ENCODE assay signal across 28 cellular contexts in genomic region chr16:6969594-6969993, GRCh38.
"Had no signal": no experiment of that assay in that cellular context is flagged by ENCODE, and none has a peak within 500 bp of the region (broad histone marks: within the 10 kb centered on the region; RNA-seq: fewer than 3 reads in every experiment).

No MANE protein-coding gene starts in this region.

- DNase-seq: activated CD4-positive, alpha-beta T cell treated with anti-CD3 and anti-CD28 coated beads for 48 hours; activated CD4-positive, alpha-beta T cell treated with anti-CD3 and anti-CD28 coated beads, Interleukin-2, amount 50 U/mL, for 48 hours; activated CD8-positive, alpha-beta memory T cell treated with anti-CD3 and anti-CD28 coated beads for 24 hours; activated effector memory CD4-positive, alpha-beta T cell treated with Interleukin-2 at 50 U/mL for 16 hours; activated naive CD4-positive, alpha-beta T cell treated with Interleukin-2 at 50 U/mL for 16 hours; anterior cingulate cortex; effector CD4-positive, alpha-beta T cell; esophagus squamous epithelium; left lung; lower lobe of right lung; mesenchymal stem cell; mucosa of descending colon; right lobe of liver; stimulated activated CD4-positive, alpha-beta T cell treated with anti-CD3 and anti-CD28 coated beads, Interleukin-4, amount 100 ng/mL, for 24 hours; trophoblast cell; uterus had no signal

- H3K9me3 ChIP-seq: esophagus squamous epithelium, left lung, lower lobe of right lung, mucosa of descending colon, neutrophil, right lobe of liver, thoracic aorta, uterus had no signal

- H3K4me3 Mint-ChIP-seq: activated naive CD8-positive, alpha-beta T cell; central memory CD8-positive, alpha-beta T cell; dendritic cell treated with granulocyte-macrophage colony-stimulating factor and Interleukin-4, amounts not matched to agents 40 ng/mL and 50 ng/mL, for 4 days; natural killer cell treated with Interleukin-12 subunit alpha and Interleukin-12 subunit beta and Interleukin-15 and Interleukin-18, amount 100 ng/mL, for 72 hours; stimulated activated effector memory CD8-positive, alpha-beta T cell treated with anti-CD3 and anti-CD28 coated beads, Interleukin-12 subunit alpha, Interleukin-12 subunit beta, amount 100 ng/mL, for 72 hours; stimulated activated naive CD8-positive, alpha-beta T cell treated with anti-CD3 and anti-CD28 coated beads, Interleukin-15, Interleukin-2, amounts not matched to agents 100 ng/mL and 50 ng/mL, for 24 hours had no signal

- H3K27ac ChIP-seq: epithelial cell of prostate, esophagus squamous epithelium, left lung, lower lobe of right lung, neutrophil, right lobe of liver, skin epidermis, thoracic aorta, uterus, VCaP had no signal

- ATAC-seq: activated CD4-positive, CD25-positive, alpha-beta regulatory T cell treated with anti-CD3 and anti-CD28 coated beads, Interleukin-2, amount 50 U/mL, for 24 hours; left lung; lower lobe of right lung; mucosa of descending colon; natural killer cell treated with Interleukin-12 subunit alpha and Interleukin-12 subunit beta and Interleukin-15 and Interleukin-18, amount 100 ng/mL, for 72 hours; right lobe of liver; stimulated activated effector memory CD8-positive, alpha-beta T cell treated with anti-CD3 and anti-CD28 coated beads, Interleukin-12 subunit alpha, Interleukin-12 subunit beta, amount 100 ng/mL, for 72 hours had no signal

- H3K4me1 Mint-ChIP-seq: central memory CD8-positive, alpha-beta T cell; stimulated activated effector memory CD8-positive, alpha-beta T cell treated with anti-CD3 and anti-CD28 coated beads, Interleukin-12 subunit alpha, Interleukin-12 subunit beta, amount 100 ng/mL, for 72 hours had no signal

- H3K9me3 Mint-ChIP-seq: dendritic cell treated with granulocyte-macrophage colony-stimulating factor and Interleukin-4, amounts not matched to agents 40 ng/mL and 50 ng/mL, for 4 days had no signal

- H3K27me3 Mint-ChIP-seq: activated naive CD8-positive, alpha-beta T cell; central memory CD8-positive, alpha-beta T cell; dendritic cell treated with granulocyte-macrophage colony-stimulating factor and Interleukin-4, amounts not matched to agents 40 ng/mL and 50 ng/mL, for 4 days; natural killer cell treated with Interleukin-12 subunit alpha and Interleukin-12 subunit beta and Interleukin-15 and Interleukin-18, amount 100 ng/mL, for 72 hours; stimulated activated naive CD8-positive, alpha-beta T cell treated with anti-CD3 and anti-CD28 coated beads, Interleukin-15, Interleukin-2, amounts not matched to agents 100 ng/mL and 50 ng/mL, for 24 hours had no signal

- H3K4me3 ChIP-seq: esophagus squamous epithelium, left lung, lower lobe of right lung, mucosa of descending colon, right lobe of liver, skin epidermis, thoracic aorta, uterus had no signal

- H3K36me3 Mint-ChIP-seq: activated naive CD8-positive, alpha-beta T cell; natural killer cell treated with Interleukin-12 subunit alpha and Interleukin-12 subunit beta and Interleukin-15 and Interleukin-18, amount 100 ng/mL, for 72 hours; stimulated activated effector memory CD8-positive, alpha-beta T cell treated with anti-CD3 and anti-CD28 coated beads, Interleukin-12 subunit alpha, Interleukin-12 subunit beta, amount 100 ng/mL, for 72 hours had no signal

- H3K4me1 ChIP-seq: esophagus squamous epithelium, left lung, lower lobe of right lung, right lobe of liver, uterus had no signal

- H3K27me3 ChIP-seq: esophagus squamous epithelium, left lung, neutrophil, right lobe of liver, uterus had no signal

- H3K36me3 ChIP-seq: esophagus squamous epithelium, left lung, lower lobe of right lung, neutrophil, right lobe of liver, thoracic aorta, uterus had no signal

- H3K27ac Mint-ChIP-seq: activated naive CD8-positive, alpha-beta T cell; dendritic cell treated with granulocyte-macrophage colony-stimulating factor and Interleukin-4, amounts not matched to agents 40 ng/mL and 50 ng/mL, for 4 days; natural killer cell treated with Interleukin-12 subunit alpha and Interleukin-12 subunit beta and Interleukin-15 and Interleukin-18, amount 100 ng/mL, for 72 hours; stimulated activated effector memory CD8-positive, alpha-beta T cell treated with anti-CD3 and anti-CD28 coated beads, Interleukin-12 subunit alpha, Interleukin-12 subunit beta, amount 100 ng/mL, for 72 hours; stimulated activated naive CD8-positive, alpha-beta T cell treated with anti-CD3 and anti-CD28 coated beads, Interleukin-15, Interleukin-2, amounts not matched to agents 100 ng/mL and 50 ng/mL, for 24 hours had no signal
